ENCODE assay signal across 18 cellular contexts in genomic region chr6:51352506-51353029, GRCh38.
"Had no signal": no experiment of that assay in that cellular context is flagged by ENCODE, and none has a peak within 500 bp of the region (broad histone marks: within the 10 kb centered on the region; RNA-seq: fewer than 3 reads in every experiment).

No MANE protein-coding gene starts in this region.

- H3K4me1 ChIP-seq: foreskin keratinocyte, right lobe of liver, tibial nerve, vagina had no signal

- H3K4me3 Mint-ChIP-seq: stimulated activated naive CD8-positive, alpha-beta T cell treated with anti-CD3 and anti-CD28 coated beads, Interleukin-15, Interleukin-2, amounts not matched to agents 100 ng/mL and 50 ng/mL, for 24 hours had no signal

- H3K27me3 Mint-ChIP-seq: stimulated activated naive CD8-positive, alpha-beta T cell treated with anti-CD3 and anti-CD28 coated beads, Interleukin-15, Interleukin-2, amounts not matched to agents 100 ng/mL and 50 ng/mL, for 24 hours had no signal

- H3K36me3 ChIP-seq: right lobe of liver, tibial nerve, vagina had no signal

- DNase-seq: activated naive CD4-positive, alpha-beta T cell treated with Interleukin-2 at 50 U/mL for 16 hours; activated T-cell treated with anti-CD3 and anti-CD28 coated beads, Interleukin-2, amount 50 U/mL, for 1 hour; erythroblast; foreskin keratinocyte; glutamatergic neuron; hippocampal formation; mesendoderm; mucosa of descending colon; occipital lobe; right lobe of liver; stimulated activated CD4-positive, alpha-beta T cell treated with anti-CD3 and anti-CD28 coated beads, Interleukin-1b, Interleukin-23, amount 100 ng/mL, for 48 hours; substantia nigra; T-helper 1 cell; T-helper 9 cell had no signal

- ATAC-seq: foreskin keratinocyte, mucosa of descending colon, right lobe of liver had no signal

- H3K27ac Mint-ChIP-seq: stimulated activated naive CD8-positive, alpha-beta T cell treated with anti-CD3 and anti-CD28 coated beads, Interleukin-15, Interleukin-2, amounts not matched to agents 100 ng/mL and 50 ng/mL, for 24 hours had no signal

- H3K27ac ChIP-seq: foreskin keratinocyte, right lobe of liver, tibial nerve, vagina had no signal

- H3K9me3 ChIP-seq: mucosa of descending colon, right lobe of liver, vagina had no signal

- H3K27me3 ChIP-seq: foreskin keratinocyte, right lobe of liver, tibial nerve, vagina had no signal

- H3K4me3 ChIP-seq: mucosa of descending colon, right lobe of liver, skin epidermis, tibial nerve, vagina had no signal
